In the genomic region with DNA sequence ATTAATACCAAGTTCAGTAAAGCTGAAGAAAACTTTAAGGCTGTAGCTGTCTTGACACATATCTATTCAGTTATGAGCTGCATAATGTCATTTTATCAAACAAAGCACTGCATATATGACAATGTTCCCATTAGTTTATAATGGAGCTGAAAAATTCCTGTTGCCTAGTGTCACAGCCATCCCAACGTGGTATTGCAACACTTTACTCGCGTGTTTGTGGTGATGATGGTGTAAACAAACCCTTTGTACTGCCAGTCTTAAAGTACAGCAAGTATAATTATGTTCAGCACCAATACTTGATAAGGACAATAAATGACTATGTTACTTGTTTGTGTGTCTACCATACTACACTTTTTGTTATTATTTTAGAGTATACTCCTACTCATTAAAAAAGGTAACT, we compare ENCODE assay signal across 12 cellular contexts.
"Had no signal": no experiment of that assay in that cellular context is flagged by ENCODE, and none has a peak within 500 bp of the region (broad histone marks: within the 10 kb centered on the region; RNA-seq: fewer than 3 reads in every experiment).

No MANE protein-coding gene starts in this region.

- H3K9me3 ChIP-seq: breast epithelium, testis, upper lobe of right lung had no signal

- H3K36me3 ChIP-seq: breast epithelium, upper lobe of right lung had no signal

- H3K4me3 ChIP-seq: breast epithelium, testis, upper lobe of right lung had no signal

- H3K4me1 ChIP-seq: breast epithelium, testis, upper lobe of right lung had no signal

- DNase-seq: activated CD4-positive, alpha-beta T cell treated with anti-CD3 and anti-CD28 coated beads, Interleukin-2, amount 50 U/mL, for 4 hours; activated CD4-positive, CD25-positive, alpha-beta regulatory T cell treated with anti-CD3 and anti-CD28 coated beads, Interleukin-2, amount 50 U/mL, for 72 hours; activated CD8-positive, alpha-beta memory T cell treated with anti-CD3 and anti-CD28 coated beads, Interleukin-2, amount 10 ng/mL, durations not matched to agents 7 days and 5 days; activated effector memory CD4-positive, alpha-beta T cell treated with anti-CD3 and anti-CD28 coated beads, Interleukin-2, amount 50 U/mL, for 16 hours; activated T-cell treated with anti-CD3 and anti-CD28 coated beads, Interleukin-2, amount 50 U/mL, for 24 hours; amygdala; stimulated activated CD4-positive, alpha-beta T cell treated with anti-CD3 and anti-CD28 coated beads, Interleukin-15, amount 100 ng/mL, for 24 hours; stimulated activated CD4-positive, alpha-beta T cell treated with anti-CD3 and anti-CD28 coated beads, Interleukin-4, amount 100 ng/mL, for 24 hours; SW 1271; testis; upper lobe of right lung had no signal

- H3K27ac ChIP-seq: breast epithelium, testis, upper lobe of right lung had no signal

- H3K27me3 ChIP-seq: breast epithelium, testis, upper lobe of right lung had no signal
